ENCODE assay signal across 1 cellular context in the genomic region with DNA sequence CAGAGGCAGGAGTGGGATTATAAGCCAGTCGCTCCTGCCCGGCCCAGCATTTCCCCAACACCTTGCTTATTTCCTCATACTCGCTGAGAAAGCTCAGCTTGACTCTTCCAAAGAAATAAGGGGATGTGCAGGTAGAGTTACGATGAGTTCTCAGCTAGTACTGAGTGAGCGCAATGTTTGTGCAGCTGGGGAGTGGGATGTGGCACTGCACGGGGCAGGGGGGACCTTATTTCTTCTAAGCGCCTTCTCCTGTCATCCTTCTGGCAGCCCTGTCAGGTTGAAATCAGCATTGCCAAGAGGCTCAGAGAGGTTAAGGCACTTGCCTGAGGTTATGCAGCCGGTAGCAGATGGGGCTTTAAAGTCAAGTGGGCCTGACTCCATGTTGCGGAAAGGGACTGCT.
TF ChIP-seq lines count a peak whose summit lies in the region.

No MANE protein-coding gene starts in this region.

TF ChIP-seq in WTC11, 78 proteins besides CTCF, POLR2A, EP300 and RAD21:
- no peak for TF ChIP-seq FOXK1 (CRISPR knock-in tag; IDR thresholded peaks at IDR 0.05)
- no peak for TF ChIP-seq ZNF219 (CRISPR knock-in tag; IDR thresholded peaks at IDR 0.05; ENCODE audit: borderline replicate concordance)
TF ChIP-seq in WTC11: peak in this region for 0.
